1 cellular context compared by ENCODE assay signal in the genomic region with DNA sequence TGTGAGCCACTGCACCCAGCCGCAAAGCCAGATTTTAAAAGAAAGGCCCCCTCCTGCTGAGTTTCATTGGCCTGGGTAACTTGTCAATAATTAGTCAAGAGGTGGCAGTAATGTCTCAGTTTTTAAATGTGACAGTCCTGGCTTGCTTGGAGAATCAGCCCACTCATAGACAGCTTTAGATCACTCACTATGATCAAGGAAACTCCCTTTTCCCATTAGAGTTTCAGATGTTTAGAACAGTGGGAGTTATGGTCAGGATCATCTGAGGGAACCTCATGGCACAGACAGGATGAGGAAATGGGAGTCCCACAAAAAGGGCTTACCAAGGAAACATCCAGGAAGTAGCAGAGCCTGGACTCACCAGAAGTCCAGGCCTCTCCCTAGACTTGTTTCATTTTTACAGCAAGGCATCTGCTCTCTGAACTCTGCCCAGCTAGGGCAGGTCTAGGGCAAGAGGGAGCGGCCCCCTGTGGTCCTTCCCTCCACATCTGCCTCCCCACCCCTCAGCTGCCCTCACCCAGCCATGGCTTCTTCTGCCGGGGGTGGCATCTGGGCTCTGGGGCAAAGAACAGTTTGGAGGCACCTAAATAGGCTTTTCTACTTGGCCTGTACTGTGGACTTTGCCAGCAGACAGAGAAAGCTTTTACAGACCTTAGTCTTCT.
TF ChIP-seq lines count a peak whose summit lies in the region.

No MANE protein-coding gene starts in this region.

TF ChIP-seq in HepG2, 621 proteins besides CTCF, POLR2A, EP300 and RAD21 (continued from another document and continues in another):
- TF ChIP-seq, protein P1, sequence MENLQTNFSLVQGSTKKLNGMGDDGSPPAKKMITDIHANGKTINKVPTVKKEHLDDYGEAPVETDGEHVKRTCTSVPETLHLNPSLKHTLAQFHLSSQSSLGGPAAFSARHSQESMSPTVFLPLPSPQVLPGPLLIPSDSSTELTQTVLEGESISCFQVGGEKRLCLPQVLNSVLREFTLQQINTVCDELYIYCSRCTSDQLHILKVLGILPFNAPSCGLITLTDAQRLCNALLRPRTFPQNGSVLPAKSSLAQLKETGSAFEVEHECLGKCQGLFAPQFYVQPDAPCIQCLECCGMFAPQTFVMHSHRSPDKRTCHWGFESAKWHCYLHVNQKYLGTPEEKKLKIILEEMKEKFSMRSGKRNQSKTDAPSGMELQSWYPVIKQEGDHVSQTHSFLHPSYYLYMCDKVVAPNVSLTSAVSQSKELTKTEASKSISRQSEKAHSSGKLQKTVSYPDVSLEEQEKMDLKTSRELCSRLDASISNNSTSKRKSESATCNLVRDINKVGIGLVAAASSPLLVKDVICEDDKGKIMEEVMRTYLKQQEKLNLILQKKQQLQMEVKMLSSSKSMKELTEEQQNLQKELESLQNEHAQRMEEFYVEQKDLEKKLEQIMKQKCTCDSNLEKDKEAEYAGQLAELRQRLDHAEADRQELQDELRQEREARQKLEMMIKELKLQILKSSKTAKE (CRISPR knock-in tag; IDR thresholded peaks at IDR 0.05; ENCODE audit: borderline replicate concordance): no peak
- TF ChIP-seq, protein P2, sequence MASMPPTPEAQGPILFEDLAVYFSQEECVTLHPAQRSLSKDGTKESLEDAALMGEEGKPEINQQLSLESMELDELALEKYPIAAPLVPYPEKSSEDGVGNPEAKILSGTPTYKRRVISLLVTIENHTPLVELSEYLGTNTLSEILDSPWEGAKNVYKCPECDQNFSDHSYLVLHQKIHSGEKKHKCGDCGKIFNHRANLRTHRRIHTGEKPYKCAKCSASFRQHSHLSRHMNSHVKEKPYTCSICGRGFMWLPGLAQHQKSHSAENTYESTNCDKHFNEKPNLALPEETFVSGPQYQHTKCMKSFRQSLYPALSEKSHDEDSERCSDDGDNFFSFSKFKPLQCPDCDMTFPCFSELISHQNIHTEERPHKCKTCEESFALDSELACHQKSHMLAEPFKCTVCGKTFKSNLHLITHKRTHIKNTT (CRISPR knock-in tag; IDR thresholded peaks at IDR 0.05): no peak
- TF ChIP-seq, protein P3, sequence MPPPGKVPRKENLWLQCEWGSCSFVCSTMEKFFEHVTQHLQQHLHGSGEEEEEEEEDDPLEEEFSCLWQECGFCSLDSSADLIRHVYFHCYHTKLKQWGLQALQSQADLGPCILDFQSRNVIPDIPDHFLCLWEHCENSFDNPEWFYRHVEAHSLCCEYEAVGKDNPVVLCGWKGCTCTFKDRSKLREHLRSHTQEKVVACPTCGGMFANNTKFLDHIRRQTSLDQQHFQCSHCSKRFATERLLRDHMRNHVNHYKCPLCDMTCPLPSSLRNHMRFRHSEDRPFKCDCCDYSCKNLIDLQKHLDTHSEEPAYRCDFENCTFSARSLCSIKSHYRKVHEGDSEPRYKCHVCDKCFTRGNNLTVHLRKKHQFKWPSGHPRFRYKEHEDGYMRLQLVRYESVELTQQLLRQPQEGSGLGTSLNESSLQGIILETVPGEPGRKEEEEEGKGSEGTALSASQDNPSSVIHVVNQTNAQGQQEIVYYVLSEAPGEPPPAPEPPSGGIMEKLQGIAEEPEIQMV (CRISPR knock-in tag; IDR thresholded peaks at IDR 0.05; ENCODE audit: low read depth): no peak
- no peak for TF ChIP-seq POGZ (CRISPR knock-in tag; IDR thresholded peaks at IDR 0.05)
- TF ChIP-seq MTA1 (CRISPR knock-in tag; IDR thresholded peaks at IDR 0.05; ENCODE audit: borderline replicate concordance): no peak
- TF ChIP-seq SOX6 (IDR thresholded peaks at IDR 0.05): no peak
- peak; percentile 52; the same call in 1 of the 2 replicates for TF ChIP-seq SOX6 (CRISPR knock-in tag; IDR thresholded peaks at IDR 0.05)
- TF ChIP-seq ZNF850 (CRISPR knock-in tag; conservative IDR thresholded peaks at IDR 0.05): no peak
- no peak for TF ChIP-seq ZNF225 (CRISPR knock-in tag; IDR thresholded peaks at IDR 0.05)
- TF ChIP-seq, protein P4, sequence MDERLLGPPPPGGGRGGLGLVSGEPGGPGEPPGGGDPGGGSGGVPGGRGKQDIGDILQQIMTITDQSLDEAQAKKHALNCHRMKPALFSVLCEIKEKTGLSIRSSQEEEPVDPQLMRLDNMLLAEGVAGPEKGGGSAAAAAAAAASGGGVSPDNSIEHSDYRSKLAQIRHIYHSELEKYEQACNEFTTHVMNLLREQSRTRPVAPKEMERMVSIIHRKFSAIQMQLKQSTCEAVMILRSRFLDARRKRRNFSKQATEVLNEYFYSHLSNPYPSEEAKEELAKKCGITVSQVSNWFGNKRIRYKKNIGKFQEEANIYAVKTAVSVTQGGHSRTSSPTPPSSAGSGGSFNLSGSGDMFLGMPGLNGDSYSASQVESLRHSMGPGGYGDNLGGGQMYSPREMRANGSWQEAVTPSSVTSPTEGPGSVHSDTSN (CRISPR knock-in tag; IDR thresholded peaks at IDR 0.05): no peak
- no peak for TF ChIP-seq MBD4 (IDR thresholded peaks at IDR 0.05; ENCODE audit: borderline replicate concordance, low read length)
- TF ChIP-seq KLF16 (CRISPR knock-in tag; IDR thresholded peaks at IDR 0.05): no peak; a peak in 1 of 4 replicates
- TF ChIP-seq ZNF235 (CRISPR knock-in tag; IDR thresholded peaks at IDR 0.05; ENCODE audit: borderline replicate concordance): no peak
- TF ChIP-seq, protein P5, sequence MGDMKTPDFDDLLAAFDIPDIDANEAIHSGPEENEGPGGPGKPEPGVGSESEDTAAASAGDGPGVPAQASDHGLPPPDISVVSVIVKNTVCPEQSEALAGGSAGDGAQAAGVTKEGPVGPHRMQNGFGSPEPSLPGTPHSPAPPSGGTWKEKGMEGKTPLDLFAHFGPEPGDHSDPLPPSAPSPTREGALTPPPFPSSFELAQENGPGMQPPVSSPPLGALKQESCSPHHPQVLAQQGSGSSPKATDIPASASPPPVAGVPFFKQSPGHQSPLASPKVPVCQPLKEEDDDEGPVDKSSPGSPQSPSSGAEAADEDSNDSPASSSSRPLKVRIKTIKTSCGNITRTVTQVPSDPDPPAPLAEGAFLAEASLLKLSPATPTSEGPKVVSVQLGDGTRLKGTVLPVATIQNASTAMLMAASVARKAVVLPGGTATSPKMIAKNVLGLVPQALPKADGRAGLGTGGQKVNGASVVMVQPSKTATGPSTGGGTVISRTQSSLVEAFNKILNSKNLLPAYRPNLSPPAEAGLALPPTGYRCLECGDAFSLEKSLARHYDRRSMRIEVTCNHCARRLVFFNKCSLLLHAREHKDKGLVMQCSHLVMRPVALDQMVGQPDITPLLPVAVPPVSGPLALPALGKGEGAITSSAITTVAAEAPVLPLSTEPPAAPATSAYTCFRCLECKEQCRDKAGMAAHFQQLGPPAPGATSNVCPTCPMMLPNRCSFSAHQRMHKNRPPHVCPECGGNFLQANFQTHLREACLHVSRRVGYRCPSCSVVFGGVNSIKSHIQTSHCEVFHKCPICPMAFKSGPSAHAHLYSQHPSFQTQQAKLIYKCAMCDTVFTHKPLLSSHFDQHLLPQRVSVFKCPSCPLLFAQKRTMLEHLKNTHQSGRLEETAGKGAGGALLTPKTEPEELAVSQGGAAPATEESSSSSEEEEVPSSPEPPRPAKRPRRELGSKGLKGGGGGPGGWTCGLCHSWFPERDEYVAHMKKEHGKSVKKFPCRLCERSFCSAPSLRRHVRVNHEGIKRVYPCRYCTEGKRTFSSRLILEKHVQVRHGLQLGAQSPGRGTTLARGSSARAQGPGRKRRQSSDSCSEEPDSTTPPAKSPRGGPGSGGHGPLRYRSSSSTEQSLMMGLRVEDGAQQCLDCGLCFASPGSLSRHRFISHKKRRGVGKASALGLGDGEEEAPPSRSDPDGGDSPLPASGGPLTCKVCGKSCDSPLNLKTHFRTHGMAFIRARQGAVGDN (CRISPR knock-in tag; IDR thresholded peaks at IDR 0.05): peak; percentile 51
- TF ChIP-seq, protein P6, sequence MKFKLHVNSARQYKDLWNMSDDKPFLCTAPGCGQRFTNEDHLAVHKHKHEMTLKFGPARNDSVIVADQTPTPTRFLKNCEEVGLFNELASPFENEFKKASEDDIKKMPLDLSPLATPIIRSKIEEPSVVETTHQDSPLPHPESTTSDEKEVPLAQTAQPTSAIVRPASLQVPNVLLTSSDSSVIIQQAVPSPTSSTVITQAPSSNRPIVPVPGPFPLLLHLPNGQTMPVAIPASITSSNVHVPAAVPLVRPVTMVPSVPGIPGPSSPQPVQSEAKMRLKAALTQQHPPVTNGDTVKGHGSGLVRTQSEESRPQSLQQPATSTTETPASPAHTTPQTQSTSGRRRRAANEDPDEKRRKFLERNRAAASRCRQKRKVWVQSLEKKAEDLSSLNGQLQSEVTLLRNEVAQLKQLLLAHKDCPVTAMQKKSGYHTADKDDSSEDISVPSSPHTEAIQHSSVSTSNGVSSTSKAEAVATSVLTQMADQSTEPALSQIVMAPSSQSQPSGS (CRISPR knock-in tag; IDR thresholded peaks at IDR 0.05): no peak
- no peak for TF ChIP-seq HOXA9 (CRISPR knock-in tag; IDR thresholded peaks at IDR 0.05; ENCODE audit: borderline replicate concordance)
- TF ChIP-seq ZNF24 (IDR thresholded peaks at IDR 0.05): no peak
- TF ChIP-seq ZNF44 (CRISPR knock-in tag; IDR thresholded peaks at IDR 0.05): no peak
- TF ChIP-seq, protein P7, sequence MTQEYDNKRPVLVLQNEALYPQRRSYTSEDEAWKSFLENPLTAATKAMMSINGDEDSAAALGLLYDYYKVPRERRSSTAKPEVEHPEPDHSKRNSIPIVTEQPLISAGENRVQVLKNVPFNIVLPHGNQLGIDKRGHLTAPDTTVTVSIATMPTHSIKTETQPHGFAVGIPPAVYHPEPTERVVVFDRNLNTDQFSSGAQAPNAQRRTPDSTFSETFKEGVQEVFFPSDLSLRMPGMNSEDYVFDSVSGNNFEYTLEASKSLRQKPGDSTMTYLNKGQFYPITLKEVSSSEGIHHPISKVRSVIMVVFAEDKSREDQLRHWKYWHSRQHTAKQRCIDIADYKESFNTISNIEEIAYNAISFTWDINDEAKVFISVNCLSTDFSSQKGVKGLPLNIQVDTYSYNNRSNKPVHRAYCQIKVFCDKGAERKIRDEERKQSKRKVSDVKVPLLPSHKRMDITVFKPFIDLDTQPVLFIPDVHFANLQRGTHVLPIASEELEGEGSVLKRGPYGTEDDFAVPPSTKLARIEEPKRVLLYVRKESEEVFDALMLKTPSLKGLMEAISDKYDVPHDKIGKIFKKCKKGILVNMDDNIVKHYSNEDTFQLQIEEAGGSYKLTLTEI (CRISPR knock-in tag; conservative IDR thresholded peaks at IDR 0.05): no peak
- TF ChIP-seq, protein P8, sequence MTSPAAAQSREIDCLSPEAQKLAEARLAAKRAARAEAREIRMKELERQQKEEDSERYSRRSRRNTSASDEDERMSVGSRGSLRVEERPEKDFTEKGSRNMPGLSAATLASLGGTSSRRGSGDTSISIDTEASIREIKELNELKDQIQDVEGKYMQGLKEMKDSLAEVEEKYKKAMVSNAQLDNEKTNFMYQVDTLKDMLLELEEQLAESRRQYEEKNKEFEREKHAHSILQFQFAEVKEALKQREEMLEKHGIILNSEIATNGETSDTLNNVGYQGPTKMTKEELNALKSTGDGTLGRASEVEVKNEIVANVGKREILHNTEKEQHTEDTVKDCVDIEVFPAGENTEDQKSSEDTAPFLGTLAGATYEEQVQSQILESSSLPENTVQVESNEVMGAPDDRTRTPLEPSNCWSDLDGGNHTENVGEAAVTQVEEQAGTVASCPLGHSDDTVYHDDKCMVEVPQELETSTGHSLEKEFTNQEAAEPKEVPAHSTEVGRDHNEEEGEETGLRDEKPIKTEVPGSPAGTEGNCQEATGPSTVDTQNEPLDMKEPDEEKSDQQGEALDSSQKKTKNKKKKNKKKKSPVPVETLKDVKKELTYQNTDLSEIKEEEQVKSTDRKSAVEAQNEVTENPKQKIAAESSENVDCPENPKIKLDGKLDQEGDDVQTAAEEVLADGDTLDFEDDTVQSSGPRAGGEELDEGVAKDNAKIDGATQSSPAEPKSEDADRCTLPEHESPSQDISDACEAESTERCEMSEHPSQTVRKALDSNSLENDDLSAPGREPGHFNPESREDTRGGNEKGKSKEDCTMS (CRISPR knock-in tag; conservative IDR thresholded peaks at IDR 0.05): no peak
- no peak for TF ChIP-seq CBX1 (IDR thresholded peaks at IDR 0.05; ENCODE audit: low read depth)
- TF ChIP-seq ZMYM3 (CRISPR knock-in tag; IDR thresholded peaks at IDR 0.05): peak; percentile 91; the same call in 1 of the 2 replicates
- TF ChIP-seq ATM (IDR thresholded peaks at IDR 0.05; ENCODE audit: borderline replicate concordance): no peak
- TF ChIP-seq, protein P9, sequence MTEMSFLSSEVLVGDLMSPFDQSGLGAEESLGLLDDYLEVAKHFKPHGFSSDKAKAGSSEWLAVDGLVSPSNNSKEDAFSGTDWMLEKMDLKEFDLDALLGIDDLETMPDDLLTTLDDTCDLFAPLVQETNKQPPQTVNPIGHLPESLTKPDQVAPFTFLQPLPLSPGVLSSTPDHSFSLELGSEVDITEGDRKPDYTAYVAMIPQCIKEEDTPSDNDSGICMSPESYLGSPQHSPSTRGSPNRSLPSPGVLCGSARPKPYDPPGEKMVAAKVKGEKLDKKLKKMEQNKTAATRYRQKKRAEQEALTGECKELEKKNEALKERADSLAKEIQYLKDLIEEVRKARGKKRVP (CRISPR knock-in tag; IDR thresholded peaks at IDR 0.05): no peak
- no peak for TF ChIP-seq MXD4 (CRISPR knock-in tag; IDR thresholded peaks at IDR 0.05)
- TF ChIP-seq ZNF564 (CRISPR knock-in tag; IDR thresholded peaks at IDR 0.05): no peak
- TF ChIP-seq ZNF282 (IDR thresholded peaks at IDR 0.05; ENCODE audit: partially characterized antibody): no peak
- TF ChIP-seq RELA (CRISPR knock-in tag; IDR thresholded peaks at IDR 0.05): no peak
- TF ChIP-seq SALL1 (CRISPR knock-in tag; IDR thresholded peaks at IDR 0.05): peak; percentile 32; the same call in 1 of the 2 replicates
- no peak for TF ChIP-seq HNRNPK (IDR thresholded peaks at IDR 0.05; ENCODE audit: low read depth, low read length, poor library complexity, severe bottlenecking)
- 0 out of 2 replicates have a peak, but pooled peaks have one; percentile 52 for TF ChIP-seq ZNF138 (CRISPR knock-in tag; IDR thresholded peaks at IDR 0.05; ENCODE audit: low read depth)
- TF ChIP-seq STAT5B (CRISPR knock-in tag; IDR thresholded peaks at IDR 0.05): no peak
- TF ChIP-seq, protein P10, sequence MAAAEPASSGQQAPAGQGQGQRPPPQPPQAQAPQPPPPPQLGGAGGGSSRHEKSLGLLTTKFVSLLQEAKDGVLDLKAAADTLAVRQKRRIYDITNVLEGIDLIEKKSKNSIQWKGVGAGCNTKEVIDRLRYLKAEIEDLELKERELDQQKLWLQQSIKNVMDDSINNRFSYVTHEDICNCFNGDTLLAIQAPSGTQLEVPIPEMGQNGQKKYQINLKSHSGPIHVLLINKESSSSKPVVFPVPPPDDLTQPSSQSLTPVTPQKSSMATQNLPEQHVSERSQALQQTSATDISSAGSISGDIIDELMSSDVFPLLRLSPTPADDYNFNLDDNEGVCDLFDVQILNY (CRISPR knock-in tag; conservative IDR thresholded peaks at IDR 0.05): no peak
- TF ChIP-seq ZNF841 (CRISPR knock-in tag; IDR thresholded peaks at IDR 0.05; ENCODE audit: borderline replicate concordance): no peak
- no peak for TF ChIP-seq RNF2 (conservative IDR thresholded peaks at IDR 0.05; ENCODE audit: low read depth)
- TF ChIP-seq KAT2B (IDR thresholded peaks at IDR 0.05; ENCODE audit: borderline replicate concordance, low read depth, low read length): no peak
- no peak for TF ChIP-seq MATR3 (CRISPR knock-in tag; IDR thresholded peaks at IDR 0.05)
- TF ChIP-seq, protein P11, sequence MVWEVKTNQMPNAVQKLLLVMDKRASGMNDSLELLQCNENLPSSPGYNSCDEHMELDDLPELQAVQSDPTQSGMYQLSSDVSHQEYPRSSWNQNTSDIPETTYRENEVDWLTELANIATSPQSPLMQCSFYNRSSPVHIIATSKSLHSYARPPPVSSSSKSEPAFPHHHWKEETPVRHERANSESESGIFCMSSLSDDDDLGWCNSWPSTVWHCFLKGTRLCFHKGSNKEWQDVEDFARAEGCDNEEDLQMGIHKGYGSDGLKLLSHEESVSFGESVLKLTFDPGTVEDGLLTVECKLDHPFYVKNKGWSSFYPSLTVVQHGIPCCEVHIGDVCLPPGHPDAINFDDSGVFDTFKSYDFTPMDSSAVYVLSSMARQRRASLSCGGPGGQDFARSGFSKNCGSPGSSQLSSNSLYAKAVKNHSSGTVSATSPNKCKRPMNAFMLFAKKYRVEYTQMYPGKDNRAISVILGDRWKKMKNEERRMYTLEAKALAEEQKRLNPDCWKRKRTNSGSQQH (CRISPR knock-in tag; IDR thresholded peaks at IDR 0.05; ENCODE audit: low read depth): no peak
- no peak for TF ChIP-seq CCAR2 (optimal IDR thresholded peaks at IDR 0.05; ENCODE audit: low read depth, low read length)
- no peak for TF ChIP-seq CREB1 (IDR thresholded peaks at IDR 0.05)
- no peak for TF ChIP-seq CREB1 (CRISPR knock-in tag; IDR thresholded peaks at IDR 0.05)
